In the genomic region with DNA sequence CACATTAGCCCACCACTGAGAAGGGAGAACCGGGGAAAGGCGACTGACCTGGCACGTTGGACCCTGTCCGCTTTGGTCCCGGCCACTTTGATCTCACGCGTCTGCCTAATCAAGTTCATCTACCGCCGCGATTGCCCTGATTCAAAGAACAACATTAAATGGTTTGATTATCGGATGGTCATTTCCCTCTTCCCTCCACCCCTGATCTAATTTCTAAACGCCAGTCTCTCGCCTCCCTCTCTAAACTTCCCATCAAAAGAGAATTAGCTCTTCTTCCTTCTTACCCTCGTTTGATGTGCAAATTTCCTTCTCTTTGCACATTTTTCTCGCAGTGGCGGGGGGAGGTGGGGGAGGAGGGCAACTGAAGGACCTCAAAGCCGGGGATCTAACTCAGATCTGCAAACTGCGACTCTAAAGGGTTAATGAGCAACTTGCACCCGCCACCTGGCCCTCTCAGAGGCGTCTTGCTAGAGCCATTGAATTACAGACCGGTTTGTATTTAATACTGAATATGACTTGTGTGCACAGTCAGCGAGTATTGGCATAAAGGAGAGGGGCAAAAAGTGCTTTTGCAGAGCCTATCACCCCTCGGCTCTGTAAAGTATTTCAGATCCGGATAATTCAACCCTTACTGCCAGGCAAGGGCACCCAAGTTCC, we compare ENCODE assay signal across 8 cellular contexts. TPM values are rescaled to one million over a fixed set of nuclear protein-coding genes. Genes with fewer than 3 reads are reported as not detected.
DNase-seq lines count a peak whose midpoint lies in the region; ATAC-seq and TF ChIP-seq lines count a peak whose summit lies in the region.

No MANE protein-coding gene starts in this region.

- no peak for TF ChIP-seq CTCF in AG10803 (conservative IDR thresholded peaks at IDR 0.05; ENCODE audit: low read length)
- TF ChIP-seq CTCF in epithelial cell of proximal tubule (conservative IDR thresholded peaks at IDR 0.05; ENCODE audit: low read depth, low read length), result no peak

- peaks cover 31 to 62% (median 55%) of the 10 kb centered on the region in 3 donors for H3K27me3 Mint-ChIP-seq in naive B cell

- DNase-seq in AG10803 (ENCODE audit: low read depth) (no peak), MG63 (no peak), epithelial cell of proximal tubule (ENCODE audit: low read depth) (no peak), naive B cell (no peak), Ammon's horn (ENCODE audit: low spot score) (no peak), 8988T (no peak), left lobe of liver (ENCODE audit: low spot score) (no peak)

- H3K27me3 ChIP-seq in MG63, result no peaks in the 10 kb centered on the region

- peak overlapping the region in 2 of 6 donors; percentile 24 to 27 for H3K27ac Mint-ChIP-seq in naive B cell

- ATAC-seq in naive B cell (ENCODE audit: low read depth in 2 of 2), result peak in 1 of 2 donors; percentile 6
- no peak for ATAC-seq in HG03135 (IDR thresholded peaks at IDR 0.05; ENCODE audit: unreplicated experiment)
- no peak for ATAC-seq in left lobe of liver

- no peaks in the 10 kb centered on the region for H3K9me3 Mint-ChIP-seq in naive B cell

- H3K36me3 Mint-ChIP-seq in naive B cell, result no peaks in the 10 kb centered on the region

- peaks cover 37% of the 10 kb centered on the region for H3K36me3 ChIP-seq in MG63

- peak overlapping the region; percentile 70 to 91 (median 90) for H3K4me3 Mint-ChIP-seq in naive B cell

- no peaks in the 10 kb centered on the region for H3K9me3 ChIP-seq in MG63

- peaks cover 22 to 28% (median 27%) of the 10 kb centered on the region in 3 donors for H3K4me1 Mint-ChIP-seq in naive B cell

- peak overlapping the region; percentile 78 for H3K4me3 ChIP-seq in AG10803 (ENCODE audit: low read length)
- H3K4me3 ChIP-seq in MG63, result peak overlapping the region; percentile 77
- H3K4me3 ChIP-seq in epithelial cell of proximal tubule (ENCODE audit: low read depth, low read length), result peak overlapping the region; percentile 58

RNA-seq across cellular contexts. Expression of gene DKK1, which starts 0.6 kb away (rescaled TPM):
- 403 and 429 TPM in 2 replicates for total RNA-seq in MG63 (2014; rRNA removed; shearing (Covaris generic); ENCODE audit: low replicate concordance)
- total RNA-seq in epithelial cell of proximal tubule (3.2 and 39.9 TPM in 2 replicates), left lobe of liver (0.38 TPM)
- not detected for polyA plus RNA-seq in naive B cell (ENCODE audit: low read depth in 6 of 6)
